In genomic region chr3:46538425-46538802, GRCh38 we compare ENCODE assay signal across 19 cellular contexts. TPM values are rescaled to one million over a fixed set of nuclear protein-coding genes. Genes with fewer than 3 reads are reported as not detected.
DNase-seq lines count a peak whose midpoint lies in the region; ATAC-seq and TF ChIP-seq lines count a peak whose summit lies in the region.
"Not testable (repeated sequence)": the region's sequence is repeated elsewhere in the genome, so short reads cannot be mapped to it uniquely, and the experiment has no call there.
"Had no signal": no experiment of that assay in that cellular context is flagged by ENCODE, and none has a peak within 500 bp of the region (broad histone marks: within the 10 kb centered on the region; RNA-seq: fewer than 3 reads in every experiment).

No MANE protein-coding gene starts in this region.

- H3K9ac ChIP-seq in Karpas-422 (ENCODE audit: low read length), result peak overlapping the region; percentile 23; the same call in 1 of the 2 replicates

- DNase-seq in CD4-positive, alpha-beta memory T cell; Karpas-422; T-helper 2 cell treated with Interferon-gamma antibody and Interleukin-4, amounts not matched to agents 5 μg/mL and 100 μg/mL, for 36 hours (ENCODE audit: low spot score); activated T-helper 2 cell treated with anti-CD3 and anti-CD28 coated beads, Interferon-gamma antibody, Interleukin-2, Interleukin-4, amounts not matched to agents 10 μg/mL and 5 μg/mL and 100 μg/mL, durations not matched to agents 14 hours and 24 hours and 36 hours (ENCODE audit: low spot score); effector memory CD8-positive, alpha-beta T cell; naive thymus-derived CD8-positive, alpha-beta T cell; stomach: not testable (repeated sequence)

- H3K4me2 ChIP-seq in Karpas-422 (ENCODE audit: low read depth, low read length, poor library complexity, severe bottlenecking), result peak overlapping the region; percentile 78

- ATAC-seq in GM21515 (IDR thresholded peaks at IDR 0.05; ENCODE audit: unreplicated experiment), result peak; percentile 2
- ATAC-seq in effector memory CD8-positive, alpha-beta T cell (replicated peaks); naive thymus-derived CD8-positive, alpha-beta T cell: not testable (repeated sequence)

- intact Hi-C loops in CD4-positive, alpha-beta memory T cell (cut with micrococcal nuclease), result loop anchor here (1.0 to 2.0 kb wide), 2 partner anchors 18 to 50 kb away; no protein-coding TSS in a partner anchor
- intact Hi-C loops in activated T-helper 2 cell treated with anti-CD3 and anti-CD28 coated beads, Interferon-gamma antibody, Interleukin-2, Interleukin-4, amounts not matched to agents 10 μg/mL and 5 μg/mL and 100 μg/mL, durations not matched to agents 14 hours and 24 hours and 36 hours (cut with micrococcal nuclease), result loop anchor here (5.0 kb wide), 1 partner anchor 51 kb away; no protein-coding TSS in a partner anchor
- intact Hi-C loops in stomach (cut with DNase I; ENCODE audit: low total_unique reads), result not testable (repeated sequence)

- POLR2A ChIA-PET in CD4-positive, alpha-beta memory T cell (lab: Charles Lee; ENCODE audit: partially characterized antibody), result interaction anchor here (0.6 to 2.9 kb wide), 17 partner anchors 11 to 849 kb away, joined by 3 to 46 read pairs (median 4); partner anchors contain the start of gene CCR5
- POLR2A ChIA-PET in naive thymus-derived CD8-positive, alpha-beta T cell (lab: Charles Lee), result interaction anchor here (0.7 to 1.9 kb wide), 11 partner anchors 9 to 155 kb away, joined by 3 to 16 read pairs (median 3); partner anchors contain the start of gene ALS2CL

- not testable (repeated sequence) for H3K9me3 ChIP-seq in CD4-positive, alpha-beta memory T cell (ENCODE audit: control insufficient read depth in 1 of 2, low read length in 2 of 2); Karpas-422 (ENCODE audit: low read length); stomach

- H3K27ac Mint-ChIP-seq in CD4-positive, alpha-beta memory T cell, result peak overlapping the region; percentile 88 to 97 (median 96)
- H3K27ac Mint-ChIP-seq in T-helper 2 cell treated with Interferon-gamma antibody and Interleukin-4, amounts not matched to agents 5 μg/mL and 100 μg/mL, for 36 hours, result peak overlapping the region; percentile 84
- H3K27ac Mint-ChIP-seq in activated T-helper 2 cell treated with anti-CD3 and anti-CD28 coated beads, Interferon-gamma antibody, Interleukin-2, Interleukin-4, amounts not matched to agents 10 μg/mL and 5 μg/mL and 100 μg/mL, durations not matched to agents 14 hours and 24 hours and 36 hours, result peak overlapping the region; percentile 87
- peak overlapping the region; percentile 94 to 96 for H3K27ac Mint-ChIP-seq in effector memory CD8-positive, alpha-beta T cell
- H3K27ac Mint-ChIP-seq in naive thymus-derived CD8-positive, alpha-beta T cell, result peak overlapping the region; percentile 91 to 98 (median 95)

- 58 to 71% (median 65%) methylated on average over 5 of the region's 5 CpGs for WGBS in stomach, 5 donors

- H3K27me3 Mint-ChIP-seq in CD4-positive, alpha-beta memory T cell, result not testable (repeated sequence)
- peaks cover 27% of the 10 kb centered on the region for H3K27me3 Mint-ChIP-seq in T-helper 2 cell treated with Interferon-gamma antibody and Interleukin-4, amounts not matched to agents 5 μg/mL and 100 μg/mL, for 36 hours (ENCODE audit: low read depth)
- peaks cover 23% of the 10 kb centered on the region for H3K27me3 Mint-ChIP-seq in activated T-helper 2 cell treated with anti-CD3 and anti-CD28 coated beads, Interferon-gamma antibody, Interleukin-2, Interleukin-4, amounts not matched to agents 10 μg/mL and 5 μg/mL and 100 μg/mL, durations not matched to agents 14 hours and 24 hours and 36 hours (ENCODE audit: low read depth)
- peaks cover 15 to 16% of the 10 kb centered on the region in 2 donors for H3K27me3 Mint-ChIP-seq in effector memory CD8-positive, alpha-beta T cell
- H3K27me3 Mint-ChIP-seq in naive thymus-derived CD8-positive, alpha-beta T cell, result peaks cover 0 to 13% (median 3%) of the 10 kb centered on the region in 5 donors

- H3K27me3 ChIP-seq in CD4-positive, alpha-beta memory T cell (ENCODE audit: insufficient read depth, low read length); Karpas-422 (ENCODE audit: low read length); stomach: not testable (repeated sequence)

- not testable (repeated sequence) for TF ChIP-seq POLR2A in stomach (IDR thresholded peaks at IDR 0.05)

- peaks cover 29 to 60% (median 46%) of the 10 kb centered on the region in 4 donors for H3K4me1 Mint-ChIP-seq in CD4-positive, alpha-beta memory T cell
- peaks cover 61% of the 10 kb centered on the region for H3K4me1 Mint-ChIP-seq in T-helper 2 cell treated with Interferon-gamma antibody and Interleukin-4, amounts not matched to agents 5 μg/mL and 100 μg/mL, for 36 hours (ENCODE audit: low read depth)
- peaks cover 62% of the 10 kb centered on the region for H3K4me1 Mint-ChIP-seq in activated T-helper 2 cell treated with anti-CD3 and anti-CD28 coated beads, Interferon-gamma antibody, Interleukin-2, Interleukin-4, amounts not matched to agents 10 μg/mL and 5 μg/mL and 100 μg/mL, durations not matched to agents 14 hours and 24 hours and 36 hours (ENCODE audit: low read depth)
- peaks cover 22 to 28% of the 10 kb centered on the region in 2 donors for H3K4me1 Mint-ChIP-seq in effector memory CD8-positive, alpha-beta T cell (ENCODE audit: low read depth in 2 of 2)
- peaks cover 17 to 71% (median 44%) of the 10 kb centered on the region in 4 donors for H3K4me1 Mint-ChIP-seq in naive thymus-derived CD8-positive, alpha-beta T cell

- H3K4me3 ChIP-seq in CD4-positive, alpha-beta memory T cell (ENCODE audit: low read length in 2 of 2); stomach: not testable (repeated sequence)
- H3K4me3 ChIP-seq in Karpas-422 (ENCODE audit: low read length), result peak overlapping the region; percentile 57

- not testable (repeated sequence) for H4K20me1 ChIP-seq in Karpas-422 (ENCODE audit: insufficient read depth, low read depth, low read length)

- not testable (repeated sequence) for H3K79me2 ChIP-seq in Karpas-422 (ENCODE audit: low read length)

- H3K9me3 Mint-ChIP-seq in CD4-positive, alpha-beta memory T cell; T-helper 2 cell treated with Interferon-gamma antibody and Interleukin-4, amounts not matched to agents 5 μg/mL and 100 μg/mL, for 36 hours; activated T-helper 2 cell treated with anti-CD3 and anti-CD28 coated beads, Interferon-gamma antibody, Interleukin-2, Interleukin-4, amounts not matched to agents 10 μg/mL and 5 μg/mL and 100 μg/mL, durations not matched to agents 14 hours and 24 hours and 36 hours; effector memory CD8-positive, alpha-beta T cell; naive thymus-derived CD8-positive, alpha-beta T cell: not testable (repeated sequence)

- H3K36me3 ChIP-seq in CD4-positive, alpha-beta memory T cell (ENCODE audit: insufficient read depth, low read length); Karpas-422 (ENCODE audit: insufficient read depth, low read length); stomach: not testable (repeated sequence)

- H3K9me2 ChIP-seq in Karpas-422 (replicated peaks; ENCODE audit: insufficient read depth, low read length), result not testable (repeated sequence)

- CTCF ChIA-PET in CD4-positive, alpha-beta memory T cell (lab: Charles Lee; ENCODE audit: partially characterized antibody), result interaction anchor here (1.1 to 8.6 kb wide), 11 partner anchors 10 to 92 kb away, joined by 3 to 118 read pairs (median 5); partner anchors contain the start of gene RTP3

- not testable (repeated sequence) for H3K36me3 Mint-ChIP-seq in CD4-positive, alpha-beta memory T cell; T-helper 2 cell treated with Interferon-gamma antibody and Interleukin-4, amounts not matched to agents 5 μg/mL and 100 μg/mL, for 36 hours (ENCODE audit: low read depth); activated T-helper 2 cell treated with anti-CD3 and anti-CD28 coated beads, Interferon-gamma antibody, Interleukin-2, Interleukin-4, amounts not matched to agents 10 μg/mL and 5 μg/mL and 100 μg/mL, durations not matched to agents 14 hours and 24 hours and 36 hours (ENCODE audit: low read depth); naive thymus-derived CD8-positive, alpha-beta T cell
- H3K36me3 Mint-ChIP-seq in effector memory CD8-positive, alpha-beta T cell (ENCODE audit: insufficient read depth), result peaks cover 12% of the 10 kb centered on the region

- H3K4me1 ChIP-seq in CD4-positive, alpha-beta memory T cell (ENCODE audit: insufficient read depth, low read length), result peaks cover 52% of the 10 kb centered on the region
- H3K4me1 ChIP-seq in Karpas-422 (ENCODE audit: low read length), result peaks cover 47% of the 10 kb centered on the region
- H3K4me1 ChIP-seq in stomach, result not testable (repeated sequence)

- H3K4me3 Mint-ChIP-seq in CD4-positive, alpha-beta memory T cell, result peak overlapping the region; percentile 65 to 85 (median 78)
- H3K4me3 Mint-ChIP-seq in T-helper 2 cell treated with Interferon-gamma antibody and Interleukin-4, amounts not matched to agents 5 μg/mL and 100 μg/mL, for 36 hours, result peak overlapping the region; percentile 72
- H3K4me3 Mint-ChIP-seq in activated T-helper 2 cell treated with anti-CD3 and anti-CD28 coated beads, Interferon-gamma antibody, Interleukin-2, Interleukin-4, amounts not matched to agents 10 μg/mL and 5 μg/mL and 100 μg/mL, durations not matched to agents 14 hours and 24 hours and 36 hours (ENCODE audit: low read depth), result peak overlapping the region; percentile 76
- H3K4me3 Mint-ChIP-seq in effector memory CD8-positive, alpha-beta T cell, result peak overlapping the region; percentile 70 to 81
- peak overlapping the region; percentile 62 to 84 (median 78) for H3K4me3 Mint-ChIP-seq in naive thymus-derived CD8-positive, alpha-beta T cell

- not testable (repeated sequence) for TF ChIP-seq CTCF in stomach (IDR thresholded peaks at IDR 0.05)

- H2AFZ ChIP-seq in Karpas-422 (ENCODE audit: low read length), result not testable (repeated sequence)

- not testable (repeated sequence) for TF ChIP-seq EP300 in stomach (IDR thresholded peaks at IDR 0.05)

- peak overlapping the region; percentile 51 for H3K27ac ChIP-seq in CD4-positive, alpha-beta memory T cell (ENCODE audit: low read depth, low read length)
- H3K27ac ChIP-seq in Karpas-422 (ENCODE audit: low read length) (peak overlapping the region; percentile 82), stomach (peak overlapping the region in 3 of 5 donors; percentile 13 to 64 (median 17))

RNA-seq across cellular contexts. Expression of gene LRRC2, which starts 27.7 kb away (rescaled TPM):
- total RNA-seq in CD4-positive, alpha-beta memory T cell, result 1 to 10 TPM in 1 of 2 experiments, under 1 TPM in 1; 0.50 to 1.0 TPM
- under 1 TPM in 1 of 2 donors, not detected in 1; 0.09 TPM for polyA plus RNA-seq in CD4-positive, alpha-beta memory T cell
- total RNA-seq in Karpas-422 (2014; rRNA removed; shearing (Covaris generic); ENCODE audit: low replicate concordance), result not detected in 2 replicates
- 0.09 TPM in 1 of 2 replicates, not detected in the other for total RNA-seq in activated T-helper 2 cell treated with anti-CD3 and anti-CD28 coated beads, Interferon-gamma antibody, Interleukin-2, Interleukin-4, amounts not matched to agents 10 μg/mL and 5 μg/mL and 100 μg/mL, durations not matched to agents 14 hours and 24 hours and 36 hours
- under 1 TPM; 0.26 to 0.33 TPM for total RNA-seq in naive thymus-derived CD8-positive, alpha-beta T cell
- polyA plus RNA-seq in naive thymus-derived CD8-positive, alpha-beta T cell, result not detected
- total RNA-seq in stomach, result 1 to 10 TPM in 4 of 5 donors, not detected in 1; 1.7 to 4.6 (median 1.8) TPM
- polyA plus RNA-seq in stomach, result 1 to 10 TPM; 1.0 to 2.1 (median 1.5) TPM
- total RNA-seq: MCF 10A, NCI-H460 had no signal

RNA-seq across cellular contexts. Expression of gene RTP3, which starts 40.6 kb away (rescaled TPM):
- total RNA-seq in CD4-positive, alpha-beta memory T cell, result not detected
- polyA plus RNA-seq in CD4-positive, alpha-beta memory T cell, result not detected
- total RNA-seq in Karpas-422 (2014; rRNA removed; shearing (Covaris generic); ENCODE audit: low replicate concordance), result not detected in 2 replicates
- total RNA-seq in activated T-helper 2 cell treated with anti-CD3 and anti-CD28 coated beads, Interferon-gamma antibody, Interleukin-2, Interleukin-4, amounts not matched to agents 10 μg/mL and 5 μg/mL and 100 μg/mL, durations not matched to agents 14 hours and 24 hours and 36 hours, result not detected in 2 replicates
- total RNA-seq in naive thymus-derived CD8-positive, alpha-beta T cell, result not detected
- not detected for polyA plus RNA-seq in naive thymus-derived CD8-positive, alpha-beta T cell
- total RNA-seq in stomach, result not detected
- polyA plus RNA-seq in stomach, result not detected
- total RNA-seq: frontal cortex, kidney, lung, MCF 10A, myocyte, NCI-H460, ovary, right cardiac atrium, RPMI7951, thoracic aorta had no signal
- polyA plus RNA-seq: lung, ovary, right cardiac atrium, SK-N-SH had no signal

Comparison
In these comparisons a context has a peak if more than half of its experiments do, and no peak if none do; other contexts are left out.
1. H3K27ac ChIP-seq: peak in every context shown above with its lines; median percentile 82 in Karpas-422; 51 in CD4-positive, alpha-beta memory T cell; 17 in stomach.